ENCODE assay signal across 21 cellular contexts in the genomic region with DNA sequence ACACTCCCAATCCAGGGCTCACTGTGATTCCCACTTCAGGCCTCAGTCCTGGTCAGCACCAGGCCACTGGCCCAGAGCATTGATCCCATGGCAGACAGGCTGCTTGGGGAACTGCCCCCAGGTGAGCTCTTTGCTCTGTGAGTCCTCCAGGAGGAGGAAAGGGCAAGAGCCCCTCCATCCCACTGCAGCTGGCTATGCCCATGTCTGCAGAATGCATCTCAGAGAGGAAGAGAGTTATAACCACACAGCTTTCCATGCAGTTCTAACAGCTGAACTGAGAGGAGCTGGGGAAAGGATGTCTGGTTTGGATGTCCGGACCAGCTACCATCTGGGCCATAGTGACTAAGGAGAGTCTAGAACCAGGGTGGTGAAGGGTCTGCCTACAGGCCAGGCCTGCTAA.
"Had no signal": no experiment of that assay in that cellular context is flagged by ENCODE, and none has a peak within 500 bp of the region (broad histone marks: within the 10 kb centered on the region; RNA-seq: fewer than 3 reads in every experiment).

No MANE protein-coding gene starts in this region.

- H3K36me3 ChIP-seq: pancreas, suprapubic skin had no signal

- DNase-seq: caudate nucleus; effector CD4-positive, alpha-beta T cell; endodermal cell; foreskin melanocyte; islet precursor cell; mammary epithelial cell; mucosa of descending colon; occipital lobe; stimulated activated CD4-positive, alpha-beta T cell treated with anti-CD3 and anti-CD28 coated beads, Interleukin-4, amount 100 ng/mL, for 1 hour; stimulated activated CD8-positive, alpha-beta memory T cell treated with anti-CD3 and anti-CD28 coated beads, Interleukin-4, amount 100 ng/mL, for 48 hours; stimulated activated naive CD8-positive, alpha-beta T cell treated with anti-CD3 and anti-CD28 coated beads, Interleukin-15, Interleukin-2, amounts not matched to agents 100 U/mL and 50 U/mL, for 24 hours had no signal

- H3K4me1 ChIP-seq: left lung, pancreas, tibial artery had no signal

- ATAC-seq: left lung; mucosa of descending colon; naive thymus-derived CD8-positive, alpha-beta T cell; pancreas; right cardiac atrium; stimulated activated effector memory CD8-positive, alpha-beta T cell treated with anti-CD3 and anti-CD28 coated beads, Interleukin-12 subunit alpha, Interleukin-12 subunit beta, amount 100 ng/mL, for 72 hours; stimulated activated naive CD8-positive, alpha-beta T cell treated with anti-CD3 and anti-CD28 coated beads, Interleukin-15, Interleukin-2, amounts not matched to agents 100 U/mL and 50 U/mL, for 24 hours had no signal

- H3K4me3 ChIP-seq: coronary artery, heart left ventricle, left lung, mucosa of descending colon, pancreas, smooth muscle cell, suprapubic skin, tibial artery had no signal

- H3K9me3 ChIP-seq: heart left ventricle, left lung, mucosa of descending colon, pancreas, suprapubic skin, tibial artery had no signal

- H3K27me3 ChIP-seq: heart left ventricle, left lung, pancreas, suprapubic skin, tibial artery had no signal

- H3K27ac ChIP-seq: coronary artery, left lung, pancreas, suprapubic skin, tibial artery had no signal
